17 cellular contexts compared by ENCODE assay signal in the genomic region with DNA sequence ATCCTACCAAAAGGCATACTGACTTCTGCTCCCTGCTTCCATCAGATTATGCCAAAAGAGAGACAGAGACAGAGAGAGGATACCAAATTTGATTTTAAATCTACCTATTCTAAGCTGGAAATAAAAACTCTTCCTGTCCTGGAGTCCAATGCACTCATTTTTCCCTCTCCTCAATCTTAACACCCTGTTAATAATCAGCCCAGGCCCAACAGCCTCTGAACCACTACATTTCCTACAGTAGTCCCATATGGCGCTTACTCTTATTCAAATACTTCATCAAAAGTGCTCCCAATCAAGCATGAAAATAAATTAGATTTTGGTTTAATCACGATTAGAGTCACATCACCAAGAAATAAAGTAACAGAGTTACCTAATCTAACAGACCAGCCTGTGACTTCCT.
DNase-seq lines count a peak whose midpoint lies in the region; FAIRE-seq and TF ChIP-seq lines count a peak whose summit lies in the region.
"Had no signal": no experiment of that assay in that cellular context is flagged by ENCODE, and none has a peak within 500 bp of the region (broad histone marks: within the 10 kb centered on the region; RNA-seq: fewer than 3 reads in every experiment).

No MANE protein-coding gene starts in this region.

- DNase-seq in GM18507 (ENCODE audit: extremely low spot score, insufficient read length, low read depth) (no peak), NCI-H524 treated with DMSO at 0.1 percent for 48 hours (lab: John Stamatoyannopoulos, UW) (peak; percentile 27), kidney tubule cell (ENCODE audit: low spot score) (peak; percentile 17), nephron progenitor cell (no peak), cortex of kidney (lab: John Stamatoyannopoulos, UW) (no peak), DMS 273 treated with DMSO at 0.1 percent for 48 hours (lab: John Stamatoyannopoulos, UW) (no peak), NAMALWA (ENCODE audit: low spot score) (no peak)
- DNase-seq: EL, Karpas-422, NCI-H1417, NCI-H1694 treated with DMSO at 0.1 percent for 48 hours, NCI-H2081 treated with DMSO at 0.1 percent for 48 hours, NCI-H446, SIG-M5, SK-N-SH had no signal

- peaks cover 6% of the 10 kb centered on the region for H3K36me3 Mint-ChIP-seq in nephron progenitor cell (ENCODE audit: low read depth)

- H3K9me3 Mint-ChIP-seq in nephron progenitor cell, result peaks cover 3% of the 10 kb centered on the region

- no peaks in the 10 kb centered on the region for H3K27me3 Mint-ChIP-seq in nephron progenitor cell (ENCODE audit: low read depth, poor library complexity)

- FAIRE-seq in GM18507 (lab: Jason Lieb, UNC), result peak; percentile 15
- FAIRE-seq: A549 had no signal

- H3K4me1 Mint-ChIP-seq in nephron progenitor cell, result peaks cover 39% of the 10 kb centered on the region
- H3K4me1 Mint-ChIP-seq: B cell had no signal

- H3K27ac Mint-ChIP-seq in nephron progenitor cell, result peak overlapping the region; percentile 96
- H3K27ac Mint-ChIP-seq: B cell had no signal

- no peak for TF ChIP-seq CTCF in nephron progenitor cell (IDR thresholded peaks at IDR 0.05)

- no peak overlapping the region for H3K4me3 Mint-ChIP-seq in nephron progenitor cell
- H3K4me3 Mint-ChIP-seq: B cell had no signal

Comparison
In these comparisons a context has a peak if more than half of its experiments do, and no peak if none do; other contexts are left out.
1. DNase-seq: peak in NCI-H524 treated with DMSO at 0.1 percent for 48 hours (single experiment) and kidney tubule cell (single experiment); none in GM18507 (single experiment), nephron progenitor cell (single experiment), cortex of kidney (single experiment), DMS 273 treated with DMSO at 0.1 percent for 48 hours (single experiment) and NAMALWA (single experiment).